In genomic region chr18:12518832-12519534, GRCh38 we compare ENCODE assay signal across 29 cellular contexts.
"Had no signal": no experiment of that assay in that cellular context is flagged by ENCODE, and none has a peak within 500 bp of the region (broad histone marks: within the 10 kb centered on the region; RNA-seq: fewer than 3 reads in every experiment).

No MANE protein-coding gene starts in this region.

- H3K27me3 Mint-ChIP-seq: stimulated activated memory B cell treated with anti-CD40 and anti-IgM and Interleukin-4, amounts not matched to agents 10 μg/mL and 1 μg/mL and 100 μg/mL, for 72 hours; stimulated activated naive CD8-positive, alpha-beta T cell treated with anti-CD3 and anti-CD28 coated beads, Interleukin-15, amount 100 ng/mL, for 72 hours had no signal

- H3K4me1 Mint-ChIP-seq: naive thymus-derived CD8-positive, alpha-beta T cell; stimulated activated memory B cell treated with anti-CD40 and anti-IgM and Interleukin-4, amounts not matched to agents 10 μg/mL and 1 μg/mL and 100 μg/mL, for 72 hours; stimulated activated naive CD8-positive, alpha-beta T cell treated with anti-CD3 and anti-CD28 coated beads, Interleukin-15, amount 100 ng/mL, for 72 hours had no signal

- H3K4me3 Mint-ChIP-seq: activated naive CD8-positive, alpha-beta T cell; naive thymus-derived CD8-positive, alpha-beta T cell; neural progenitor cell; stimulated activated memory B cell treated with anti-CD40 and anti-IgM and Interleukin-4, amounts not matched to agents 10 μg/mL and 1 μg/mL and 100 μg/mL, for 72 hours; stimulated activated naive CD8-positive, alpha-beta T cell treated with anti-CD3 and anti-CD28 coated beads, Interleukin-15, amount 100 ng/mL, for 72 hours had no signal

- H3K79me2 ChIP-seq: parathyroid adenoma had no signal

- H3K4me2 ChIP-seq: neural progenitor cell had no signal

- H3K27ac ChIP-seq: colonic mucosa, left lung, lower lobe of right lung, neural progenitor cell, parathyroid adenoma, psoas muscle, sigmoid colon, upper lobe of left lung, vagina, WERI-Rb-1 had no signal

- H3K9me3 Mint-ChIP-seq: naive thymus-derived CD8-positive, alpha-beta T cell; neural progenitor cell; stimulated activated memory B cell treated with anti-CD40 and anti-IgM and Interleukin-4, amounts not matched to agents 10 μg/mL and 1 μg/mL and 100 μg/mL, for 72 hours; stimulated activated naive CD8-positive, alpha-beta T cell treated with anti-CD3 and anti-CD28 coated beads, Interleukin-15, amount 100 ng/mL, for 72 hours had no signal

- H2AFZ ChIP-seq: neural progenitor cell, parathyroid adenoma had no signal

- H3K27me3 ChIP-seq: colonic mucosa, left lung, neural progenitor cell, sigmoid colon, upper lobe of left lung, vagina had no signal

- H3K4me1 ChIP-seq: colonic mucosa, left lung, parathyroid adenoma, vagina had no signal

- H3K9me3 ChIP-seq: colonic mucosa, left lung, lower lobe of right lung, psoas muscle, sigmoid colon, upper lobe of left lung, vagina had no signal

- H3K9ac ChIP-seq: neural progenitor cell, parathyroid adenoma had no signal

- H3K36me3 ChIP-seq: colonic mucosa, left lung, lower lobe of right lung, neural progenitor cell, sigmoid colon, upper lobe of left lung, vagina, WERI-Rb-1 had no signal

- DNase-seq: activated CD4-positive, alpha-beta T cell treated with anti-CD3 and anti-CD28 coated beads for 48 hours; activated CD4-positive, alpha-beta T cell treated with anti-CD3 and anti-CD28 coated beads, Interleukin-2, amount 50 U/mL, for 48 hours; activated CD8-positive, alpha-beta memory T cell treated with anti-CD3 and anti-CD28 coated beads for 24 hours; activated effector memory CD4-positive, alpha-beta T cell treated with Interleukin-2 at 50 U/mL for 16 hours; activated naive CD4-positive, alpha-beta T cell treated with Interleukin-2 at 50 U/mL for 16 hours; anterior cingulate cortex; colonic mucosa; effector memory CD4-positive, alpha-beta T cell; kidney glomerular epithelial cell; left lung; lower lobe of right lung; naive thymus-derived CD8-positive, alpha-beta T cell; occipital lobe; psoas muscle; sigmoid colon; small intestine; stimulated activated CD4-positive, alpha-beta T cell treated with anti-CD3 and anti-CD28 coated beads, Interleukin-1b, Interleukin-23, amount 100 ng/mL, for 48 hours; stimulated activated CD4-positive, alpha-beta T cell treated with anti-CD3 and anti-CD28 coated beads, Interleukin-4, amount 100 ng/mL, for 4 hours; stimulated activated CD8-positive, alpha-beta memory T cell treated with anti-CD3 and anti-CD28 coated beads, Interleukin-4, amount 100 ng/mL, for 48 hours; stimulated activated naive CD8-positive, alpha-beta T cell treated with anti-CD3 and anti-CD28 coated beads, Interleukin-15, amount 100 ng/mL, for 72 hours; substantia nigra; T-helper 9 cell; upper lobe of left lung; WERI-Rb-1 had no signal

- H3K36me3 Mint-ChIP-seq: activated naive CD8-positive, alpha-beta T cell; neural progenitor cell; stimulated activated memory B cell treated with anti-CD40 and anti-IgM and Interleukin-4, amounts not matched to agents 10 μg/mL and 1 μg/mL and 100 μg/mL, for 72 hours had no signal

- H3K4me3 ChIP-seq: colonic mucosa, left lung, lower lobe of right lung, neural progenitor cell, psoas muscle, sigmoid colon, upper lobe of left lung, vagina had no signal

- H3K27ac Mint-ChIP-seq: activated naive CD8-positive, alpha-beta T cell; naive thymus-derived CD8-positive, alpha-beta T cell; neural progenitor cell; stimulated activated memory B cell treated with anti-CD40 and anti-IgM and Interleukin-4, amounts not matched to agents 10 μg/mL and 1 μg/mL and 100 μg/mL, for 72 hours; stimulated activated naive CD8-positive, alpha-beta T cell treated with anti-CD3 and anti-CD28 coated beads, Interleukin-15, amount 100 ng/mL, for 72 hours had no signal
